ENCODE assay signal across 8 cellular contexts in the genomic region with DNA sequence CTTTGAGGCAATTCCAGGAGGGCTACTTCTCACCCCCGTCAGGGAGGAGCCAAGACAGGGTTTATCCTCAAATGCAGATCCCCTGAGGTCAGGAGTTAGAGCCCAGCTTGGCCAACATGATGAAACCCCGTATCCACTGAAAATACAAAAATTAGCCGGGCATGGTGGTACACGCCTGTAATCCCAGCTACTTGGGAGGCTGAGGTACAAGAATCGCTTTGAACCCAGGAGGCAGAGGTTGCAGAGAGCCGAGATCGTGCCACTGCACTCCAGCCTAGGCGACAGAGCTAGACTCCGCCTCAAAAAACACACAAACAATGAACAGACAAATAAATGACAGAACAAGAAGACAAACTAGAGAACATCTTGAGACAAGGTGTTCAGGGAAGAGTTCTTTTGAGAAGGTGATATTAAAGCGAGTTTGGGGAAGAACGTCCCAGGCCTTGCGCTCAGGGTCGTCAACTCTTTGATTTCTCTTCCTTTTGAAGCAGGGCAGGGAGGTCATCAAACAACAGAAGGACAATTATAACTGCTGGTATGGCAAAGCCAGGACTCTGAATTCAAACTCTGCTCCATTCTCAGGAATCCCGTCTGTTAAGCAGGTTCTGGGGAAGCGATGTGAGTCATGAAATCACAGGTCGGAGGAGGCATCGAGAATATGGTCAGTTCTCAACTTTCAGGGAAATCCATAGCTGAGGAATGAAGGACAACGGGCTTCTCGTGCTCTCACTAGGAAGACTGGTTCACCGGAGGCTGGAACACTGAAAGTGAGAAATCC. TPM values are rescaled to one million over a fixed set of nuclear protein-coding genes. Genes with fewer than 3 reads are reported as not detected.
DNase-seq lines count a peak whose midpoint lies in the region; ATAC-seq and TF ChIP-seq lines count a peak whose summit lies in the region.

No MANE protein-coding gene starts in this region.

- no peaks in the 10 kb centered on the region for H3K36me3 ChIP-seq in heart right ventricle

- in situ Hi-C loops in GM13976 (cut with MboI; ENCODE audit: low sequenced_read_pairs, unreplicated experiment), result no loop called here

- H3K4me3 ChIP-seq in heart right ventricle, result peak overlapping the region; percentile 59 to 98 (median 80)

- peak overlapping the region; percentile 57 to 99 (median 96) for H3K27ac ChIP-seq in heart right ventricle
- H3K27ac ChIP-seq in temporal lobe (ENCODE audit: low read depth, low read length), result peak overlapping the region; percentile 91

- H3K27me3 ChIP-seq in heart right ventricle, result no peaks in the 10 kb centered on the region

- H3K27ac Mint-ChIP-seq in activated naive CD8-positive, alpha-beta T cell treated with anti-CD3 and anti-CD28 coated beads for 36 hours, result peak overlapping the region; percentile 98
- peak overlapping the region; percentile 95 to 99 (median 98) for H3K27ac Mint-ChIP-seq in immature natural killer cell

- H3K4me1 Mint-ChIP-seq in activated naive CD8-positive, alpha-beta T cell treated with anti-CD3 and anti-CD28 coated beads for 36 hours, result peaks cover 45% of the 10 kb centered on the region
- H3K4me1 Mint-ChIP-seq in immature natural killer cell, result peaks cover 43 to 57% of the 10 kb centered on the region in 2 donors

- no peak for DNase-seq in heart right ventricle
- DNase-seq in cardiac septum (ENCODE audit: low spot score), result no peak
- DNase-seq in activated naive CD8-positive, alpha-beta T cell treated with anti-CD3 and anti-CD28 coated beads for 36 hours, result no peak
- no peak for DNase-seq in immature natural killer cell
- no peak for DNase-seq in GM13976 (ENCODE audit: low spot score)
- no peak for DNase-seq in putamen (ENCODE audit: low spot score)

- H3K27me3 Mint-ChIP-seq in activated naive CD8-positive, alpha-beta T cell treated with anti-CD3 and anti-CD28 coated beads for 36 hours, result no peaks in the 10 kb centered on the region
- peaks cover 2 to 16% (median 9%) of the 10 kb centered on the region in 3 donors for H3K27me3 Mint-ChIP-seq in immature natural killer cell (ENCODE audit: low read depth in 3 of 3)

- H3K36me3 Mint-ChIP-seq in activated naive CD8-positive, alpha-beta T cell treated with anti-CD3 and anti-CD28 coated beads for 36 hours, result peaks cover 46% of the 10 kb centered on the region
- H3K36me3 Mint-ChIP-seq in immature natural killer cell, result peaks cover 0 to 5% (median 0%) of the 10 kb centered on the region in 3 donors

- ATAC-seq in heart right ventricle (no peak), HG02763 (IDR thresholded peaks at IDR 0.05; ENCODE audit: unreplicated experiment) (no peak)

- intact Hi-C loops in heart right ventricle (cut with DNase I) (loop anchor here in 7 of 10 donors (5.0 to 10.0 kb wide), 9 partner anchors 50 to 258 kb away; a partner anchor contains a TSS), cardiac septum (cut with DNase I) (loop anchor here (5.0 to 10.0 kb wide), 2 partner anchors 180 to 308 kb away; a partner anchor contains a TSS)

- peak overlapping the region; percentile 89 for H3K4me3 Mint-ChIP-seq in activated naive CD8-positive, alpha-beta T cell treated with anti-CD3 and anti-CD28 coated beads for 36 hours
- peak overlapping the region; percentile 96 to 99 (median 98) for H3K4me3 Mint-ChIP-seq in immature natural killer cell

- TF ChIP-seq CTCF in heart right ventricle (IDR thresholded peaks at IDR 0.05) (no peak), GM13976 (IDR thresholded peaks at IDR 0.05; ENCODE audit: borderline replicate concordance, control extremely low read depth, extremely low read depth, insufficient read depth, missing control alignments) (no peak)

- 46 to 50% methylated on average over 20 of the region's 20 CpGs for WGBS in heart right ventricle, 2 donors

- peaks cover 11 to 46% (median 35%) of the 10 kb centered on the region in 9 donors for H3K4me1 ChIP-seq in heart right ventricle

- no peaks in the 10 kb centered on the region for H3K9me3 ChIP-seq in heart right ventricle

- no peaks in the 10 kb centered on the region for H3K9me3 Mint-ChIP-seq in activated naive CD8-positive, alpha-beta T cell treated with anti-CD3 and anti-CD28 coated beads for 36 hours
- H3K9me3 Mint-ChIP-seq in immature natural killer cell, result no peaks in the 10 kb centered on the region

RNA-seq across cellular contexts. Expression of a gene that starts 1.4 kb away (rescaled TPM):
- total RNA-seq in heart right ventricle (100 to 1,000 TPM in 9 of 10 donors, 10 to 100 TPM in 1; 84.3 to 125 (median 104) TPM), cardiac septum (110 TPM), temporal lobe (61.0 TPM)
- polyA plus RNA-seq in heart right ventricle (100 to 1,000 TPM; 110 to 234 TPM), immature natural killer cell (100 to 1,000 TPM; 271 to 323 (median 273) TPM)
- 100 to 1,000 TPM; 147 to 148 TPM for total RNA-seq in activated naive CD8-positive, alpha-beta T cell treated with anti-CD3 and anti-CD28 coated beads for 36 hours
